ENCODE assay signal across 19 cellular contexts in the genomic region with DNA sequence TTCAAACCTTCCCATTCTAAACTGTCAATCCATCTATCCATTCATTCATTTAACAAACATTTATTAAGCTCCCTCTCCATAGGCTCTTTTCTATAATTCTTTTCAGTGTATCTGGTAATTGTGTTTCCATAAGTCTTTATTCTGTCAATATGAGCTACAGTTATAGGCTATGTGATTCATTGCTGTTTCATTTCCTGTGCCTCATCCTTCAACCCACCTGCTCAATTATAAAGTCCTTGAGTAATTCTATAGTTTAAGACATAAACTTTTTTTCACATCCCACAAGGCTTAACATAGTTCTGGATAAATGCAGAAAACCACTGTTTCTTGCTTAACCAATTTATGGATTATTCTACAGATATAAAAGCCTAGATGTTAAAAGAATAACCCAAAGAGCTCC.
DNase-seq lines count a peak whose midpoint lies in the region; ATAC-seq and TF ChIP-seq lines count a peak whose summit lies in the region.
"Had no signal": no experiment of that assay in that cellular context is flagged by ENCODE, and none has a peak within 500 bp of the region (broad histone marks: within the 10 kb centered on the region; RNA-seq: fewer than 3 reads in every experiment).

No MANE protein-coding gene starts in this region.

- H3K9me3 ChIP-seq in heart left ventricle: no peaks in the 10 kb centered on the region
- H3K9me3 ChIP-seq: Caco-2, gastrocnemius medialis, uterus had no signal

- no peak for TF ChIP-seq CTCF in brain microvascular endothelial cell (IDR thresholded peaks at IDR 0.05; ENCODE audit: low read depth, low read length, missing control alignments)
- no peak for TF ChIP-seq CTCF in heart left ventricle (IDR thresholded peaks at IDR 0.05)

- TF ChIP-seq POLR2A in heart left ventricle (IDR thresholded peaks at IDR 0.05): no peak

- H3K27me3 ChIP-seq in brain microvascular endothelial cell (replicated peaks): no peaks in the 10 kb centered on the region
- no peaks in the 10 kb centered on the region for H3K27me3 ChIP-seq in heart left ventricle
- H3K27me3 ChIP-seq: gastrocnemius medialis, uterus had no signal

- intact Hi-C loops in heart left ventricle (cut with DNase I): no loop called here

- no peak for ATAC-seq in heart left ventricle
- ATAC-seq: gastrocnemius medialis; naive thymus-derived CD4-positive, alpha-beta T cell had no signal

- DNase-seq in DMS53 (lab: John Stamatoyannopoulos, UW): peak; percentile 11
- DNase-seq in DMS53 treated with DMSO at 0.1 percent for 48 hours (lab: John Stamatoyannopoulos, UW; ENCODE audit: unreplicated experiment): no peak
- peak; percentile 6 for DNase-seq in NCI-H1436 (lab: John Stamatoyannopoulos, UW)
- peak; percentile 11 for DNase-seq in brain microvascular endothelial cell
- DNase-seq in kidney tubule cell (ENCODE audit: low spot score): peak; percentile 8
- no peak for DNase-seq in superior temporal gyrus (ENCODE audit: extremely low spot score)
- DNase-seq in GM03348 (ENCODE audit: low spot score): no peak
- DNase-seq in heart left ventricle: no peak
- DNase-seq: activated CD4-positive, alpha-beta T cell treated with anti-CD3 and anti-CD28 coated beads for 48 hours; activated effector memory CD4-positive, alpha-beta T cell treated with anti-CD3 and anti-CD28 coated beads, Interleukin-2, amount 50 U/mL, for 16 hours; Caco-2; gastrocnemius medialis; KBM-7; mesendoderm; naive thymus-derived CD4-positive, alpha-beta T cell; NCI-H2107; NCI-H524 treated with DMSO at 0.1 percent for 48 hours; uterus had no signal

- in situ Hi-C loops in brain microvascular endothelial cell (cut with HindIII; ENCODE audit: low pct_ligation_motif_present, low sequenced_read_pairs): no loop called here

- H3K36me3 ChIP-seq in brain microvascular endothelial cell (replicated peaks) (no peaks in the 10 kb centered on the region), heart left ventricle (no peaks in the 10 kb centered on the region)
- H3K36me3 ChIP-seq: gastrocnemius medialis, uterus had no signal

- H3K4me1 ChIP-seq in heart left ventricle: no peaks in the 10 kb centered on the region
- H3K4me1 ChIP-seq: Caco-2, gastrocnemius medialis, uterus had no signal

- H3K27ac ChIP-seq in brain microvascular endothelial cell (no peak overlapping the region), heart left ventricle (no peak overlapping the region)
- H3K27ac ChIP-seq: 22Rv1, gastrocnemius medialis, uterus had no signal

- H3K4me3 ChIP-seq in brain microvascular endothelial cell (ENCODE audit: low read depth, low read length): no peak overlapping the region
- H3K4me3 ChIP-seq in heart left ventricle: no peak overlapping the region
- H3K4me3 ChIP-seq: gastrocnemius medialis, uterus had no signal

Comparison
In these comparisons a context has a peak if more than half of its experiments do, and no peak if none do; other contexts are left out.
1. DNase-seq: peak in DMS53 (single experiment), NCI-H1436 (single experiment), brain microvascular endothelial cell (single experiment) and kidney tubule cell (single experiment); none in DMS53 treated with DMSO at 0.1 percent for 48 hours (single experiment), superior temporal gyrus (single experiment), GM03348 (single experiment) and heart left ventricle (0 of 5).